8 cellular contexts compared by ENCODE assay signal in genomic region chr17:44220211-44221071, GRCh38. TPM values are rescaled to one million over a fixed set of nuclear protein-coding genes. Genes with fewer than 3 reads are reported as not detected.
DNase-seq lines count a peak whose midpoint lies in the region; ATAC-seq and TF ChIP-seq lines count a peak whose summit lies in the region.

No MANE protein-coding gene starts in this region.

- peaks cover 15% of the 10 kb centered on the region for H3K36me3 ChIP-seq in KOPT-K1 (ENCODE audit: insufficient read depth, low read length)
- peaks cover 36% of the 10 kb centered on the region for H3K36me3 ChIP-seq in WERI-Rb-1

- H3K9me3 ChIP-seq in KOPT-K1 (ENCODE audit: insufficient read depth, low read length, poor library complexity, severe bottlenecking) (no peaks in the 10 kb centered on the region), WERI-Rb-1 (ENCODE audit: severe bottlenecking) (no peaks in the 10 kb centered on the region)

- no peak for ATAC-seq in GM18873 (IDR thresholded peaks at IDR 0.05; ENCODE audit: low FRiP score, unreplicated experiment)

- H3K4me3 ChIP-seq in WERI-Rb-1 (ENCODE audit: low read depth, low read length) = peak overlapping the region; percentile 68

- peak; percentile 27 for DNase-seq in DMS153 treated with DMSO at 0.1 percent for 48 hours (lab: John Stamatoyannopoulos, UW; ENCODE audit: unreplicated experiment)
- DNase-seq in DMS153 (lab: John Stamatoyannopoulos, UW) = no peak
- DNase-seq in WERI-Rb-1 = peak; percentile 55
- peak; percentile 74 for DNase-seq in cerebellum (ENCODE audit: low spot score)
- DNase-seq in stimulated activated CD4-positive, alpha-beta T cell treated with anti-CD3 and anti-CD28 coated beads, Interleukin-4, amount 100 ng/mL, for 4 hours = peak; percentile 54 to 58

- H3K27me3 ChIP-seq in WERI-Rb-1 (ENCODE audit: insufficient read depth, low read depth, severe bottlenecking) = no peaks in the 10 kb centered on the region
- H3K27me3 ChIP-seq in layer of hippocampus (ENCODE audit: control insufficient read depth, insufficient read depth, low read length) = no peaks in the 10 kb centered on the region

- H3K27ac ChIP-seq in KOPT-K1 (ENCODE audit: low read depth, low read length, poor library complexity, severe bottlenecking) (peak overlapping the region; percentile 97), WERI-Rb-1 (peak overlapping the region; percentile 99), layer of hippocampus (ENCODE audit: low read depth, low read length) (peak overlapping the region; percentile 97)

- no peak for TF ChIP-seq CTCF in WERI-Rb-1 (IDR thresholded peaks at IDR 0.05; ENCODE audit: low read depth, low read length)

RNA-seq across cellular contexts. Expression of gene UBTF, which starts 1.0 kb away (rescaled TPM):
- total RNA-seq in cerebellum = 59.0 TPM

RNA-seq across cellular contexts. Expression of gene ATXN7L3, which starts 20.8 kb away (rescaled TPM):
- total RNA-seq in cerebellum = 43.9 TPM

RNA-seq across cellular contexts. Expression of gene TMUB2, which starts 33.7 kb away (rescaled TPM):
- total RNA-seq in cerebellum = 20.9 TPM

RNA-seq across cellular contexts. Expression of gene SLC4A1, which starts 47.5 kb away (rescaled TPM):
- 6.8 TPM for total RNA-seq in cerebellum

RNA-seq across cellular contexts. Expression of gene ASB16, which starts 49.9 kb away (rescaled TPM):
- total RNA-seq in cerebellum = not detected
